Comparison of ENCODE assay signal across 8 cellular contexts in the genomic region with DNA sequence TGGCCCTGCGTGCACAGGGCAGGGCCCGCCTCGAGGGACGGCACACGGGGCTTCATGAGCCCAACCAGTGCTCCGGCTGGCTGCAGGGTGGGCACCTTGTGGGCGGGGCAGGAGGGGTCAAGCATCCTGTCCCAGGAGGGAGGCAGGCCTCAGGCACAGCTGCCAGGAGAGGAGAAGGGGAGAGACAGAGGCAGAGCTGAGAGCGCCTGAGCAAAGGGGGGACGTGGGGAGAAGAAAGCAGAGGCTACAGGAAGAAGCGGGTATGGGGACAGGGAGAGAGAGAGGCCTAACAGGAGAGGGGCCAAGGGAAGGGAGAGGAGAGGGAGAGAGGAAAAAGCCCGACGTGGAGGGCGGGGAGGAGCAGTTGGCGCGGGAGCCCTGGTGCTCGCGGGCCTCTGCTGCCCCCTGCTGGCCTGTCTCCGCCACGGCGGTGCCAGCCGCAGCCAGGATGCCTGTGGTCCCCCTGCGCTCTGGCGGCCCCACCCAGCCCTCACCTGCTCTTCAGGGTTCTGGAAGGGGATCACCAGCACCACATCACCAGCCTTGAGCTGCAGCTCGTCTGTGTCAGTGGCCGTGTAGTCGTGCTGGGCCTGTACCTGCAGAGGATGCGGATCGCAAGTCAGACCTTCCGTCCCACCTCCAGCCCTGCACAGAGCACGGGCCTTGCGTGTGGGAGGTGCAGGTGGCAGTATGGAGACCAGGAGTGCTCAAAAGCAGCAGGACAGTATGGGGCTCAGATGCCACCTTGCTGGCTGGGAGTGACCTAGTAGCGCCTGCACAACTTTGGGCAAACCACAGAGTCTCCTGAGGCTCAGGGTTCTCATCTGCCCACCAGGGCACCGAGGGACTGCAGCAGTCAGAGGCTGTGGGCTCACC. TPM values are rescaled to one million over a fixed set of nuclear protein-coding genes. Genes with fewer than 3 reads are reported as not detected.
DNase-seq lines count a peak whose midpoint lies in the region; ATAC-seq and TF ChIP-seq lines count a peak whose summit lies in the region.

No MANE protein-coding gene starts in this region.

- H3K9me3 ChIP-seq in colonic mucosa (no peaks in the 10 kb centered on the region), lower lobe of right lung (no peaks in the 10 kb centered on the region)

- H3K4me3 ChIP-seq in colonic mucosa (no peak overlapping the region), lower lobe of right lung (no peak overlapping the region)

- no peaks in the 10 kb centered on the region for H3K27me3 ChIP-seq in colonic mucosa
- H3K27me3 ChIP-seq in lower lobe of right lung (ENCODE audit: low read depth), result no peaks in the 10 kb centered on the region

- intact Hi-C loops in colonic mucosa (cut with DNase I) (no loop called here), lower lobe of right lung (cut with DNase I) (no loop called here)

- H3K9ac ChIP-seq in colonic mucosa (ENCODE audit: low read depth in 2 of 2, low read length in 2 of 2), result no peak overlapping the region

- H3K27ac ChIP-seq in colonic mucosa (no peak overlapping the region), lower lobe of right lung (no peak overlapping the region)

- H3K4me1 ChIP-seq in colonic mucosa (peaks cover 4% of the 10 kb centered on the region), lower lobe of right lung (peaks cover 7% of the 10 kb centered on the region)

- ATAC-seq in HG02852 (IDR thresholded peaks at IDR 0.05; ENCODE audit: unreplicated experiment), result peak; percentile 55
- peak; percentile 64 to 75 for ATAC-seq in lower lobe of right lung

- H3K36me3 ChIP-seq in colonic mucosa (no peaks in the 10 kb centered on the region), lower lobe of right lung (peaks cover 17% of the 10 kb centered on the region)

- peak; percentile 20 for DNase-seq in NCI-H1092 treated with DMSO at 0.1 percent for 48 hours (lab: John Stamatoyannopoulos, UW)
- no peak for DNase-seq in NCI-H1092 (lab: John Stamatoyannopoulos, UW)
- DNase-seq in NCI-H2196 treated with DMSO at 0.1 percent for 48 hours (lab: John Stamatoyannopoulos, UW; ENCODE audit: unreplicated experiment), result peak; percentile 52
- peak; percentile 24 to 47 for DNase-seq in activated CD4-positive, alpha-beta T cell treated with anti-CD3 and anti-CD28 coated beads, Interleukin-2, amount 50 U/mL, for 24 hours (ENCODE audit: low read depth in 1 of 2, low spot score in 1 of 2)
- DNase-seq in colonic mucosa, result peak; percentile 60
- DNase-seq in lower lobe of right lung, result peak; percentile 68
- DNase-seq in stimulated activated CD8-positive, alpha-beta memory T cell treated with anti-CD3 and anti-CD28 coated beads, Interleukin-2, amount 100 ng/mL, for 1 hour (ENCODE audit: low read depth in 2 of 2), result peak; percentile 24 to 29

- peak; percentile 93 for TF ChIP-seq CTCF in colonic mucosa (IDR thresholded peaks at IDR 0.05)
- peak; percentile 96 for TF ChIP-seq CTCF in lower lobe of right lung (IDR thresholded peaks at IDR 0.05)

RNA-seq across cellular contexts. Expression of gene BIN1, which starts 56.8 kb away (rescaled TPM):
- total RNA-seq in colonic mucosa (10 to 100 TPM; 38.5 to 60.8 TPM), lower lobe of right lung (33.9 TPM)
